1 cellular context compared by ENCODE assay signal in genomic region chr3:13623101-13623654, GRCh38.
TF ChIP-seq lines count a peak whose summit lies in the region.

No MANE protein-coding gene starts in this region.

TF ChIP-seq in GM23338, 12 proteins besides CTCF, POLR2A, EP300 and RAD21 (continued from another document):
- TF ChIP-seq, protein P1, sequence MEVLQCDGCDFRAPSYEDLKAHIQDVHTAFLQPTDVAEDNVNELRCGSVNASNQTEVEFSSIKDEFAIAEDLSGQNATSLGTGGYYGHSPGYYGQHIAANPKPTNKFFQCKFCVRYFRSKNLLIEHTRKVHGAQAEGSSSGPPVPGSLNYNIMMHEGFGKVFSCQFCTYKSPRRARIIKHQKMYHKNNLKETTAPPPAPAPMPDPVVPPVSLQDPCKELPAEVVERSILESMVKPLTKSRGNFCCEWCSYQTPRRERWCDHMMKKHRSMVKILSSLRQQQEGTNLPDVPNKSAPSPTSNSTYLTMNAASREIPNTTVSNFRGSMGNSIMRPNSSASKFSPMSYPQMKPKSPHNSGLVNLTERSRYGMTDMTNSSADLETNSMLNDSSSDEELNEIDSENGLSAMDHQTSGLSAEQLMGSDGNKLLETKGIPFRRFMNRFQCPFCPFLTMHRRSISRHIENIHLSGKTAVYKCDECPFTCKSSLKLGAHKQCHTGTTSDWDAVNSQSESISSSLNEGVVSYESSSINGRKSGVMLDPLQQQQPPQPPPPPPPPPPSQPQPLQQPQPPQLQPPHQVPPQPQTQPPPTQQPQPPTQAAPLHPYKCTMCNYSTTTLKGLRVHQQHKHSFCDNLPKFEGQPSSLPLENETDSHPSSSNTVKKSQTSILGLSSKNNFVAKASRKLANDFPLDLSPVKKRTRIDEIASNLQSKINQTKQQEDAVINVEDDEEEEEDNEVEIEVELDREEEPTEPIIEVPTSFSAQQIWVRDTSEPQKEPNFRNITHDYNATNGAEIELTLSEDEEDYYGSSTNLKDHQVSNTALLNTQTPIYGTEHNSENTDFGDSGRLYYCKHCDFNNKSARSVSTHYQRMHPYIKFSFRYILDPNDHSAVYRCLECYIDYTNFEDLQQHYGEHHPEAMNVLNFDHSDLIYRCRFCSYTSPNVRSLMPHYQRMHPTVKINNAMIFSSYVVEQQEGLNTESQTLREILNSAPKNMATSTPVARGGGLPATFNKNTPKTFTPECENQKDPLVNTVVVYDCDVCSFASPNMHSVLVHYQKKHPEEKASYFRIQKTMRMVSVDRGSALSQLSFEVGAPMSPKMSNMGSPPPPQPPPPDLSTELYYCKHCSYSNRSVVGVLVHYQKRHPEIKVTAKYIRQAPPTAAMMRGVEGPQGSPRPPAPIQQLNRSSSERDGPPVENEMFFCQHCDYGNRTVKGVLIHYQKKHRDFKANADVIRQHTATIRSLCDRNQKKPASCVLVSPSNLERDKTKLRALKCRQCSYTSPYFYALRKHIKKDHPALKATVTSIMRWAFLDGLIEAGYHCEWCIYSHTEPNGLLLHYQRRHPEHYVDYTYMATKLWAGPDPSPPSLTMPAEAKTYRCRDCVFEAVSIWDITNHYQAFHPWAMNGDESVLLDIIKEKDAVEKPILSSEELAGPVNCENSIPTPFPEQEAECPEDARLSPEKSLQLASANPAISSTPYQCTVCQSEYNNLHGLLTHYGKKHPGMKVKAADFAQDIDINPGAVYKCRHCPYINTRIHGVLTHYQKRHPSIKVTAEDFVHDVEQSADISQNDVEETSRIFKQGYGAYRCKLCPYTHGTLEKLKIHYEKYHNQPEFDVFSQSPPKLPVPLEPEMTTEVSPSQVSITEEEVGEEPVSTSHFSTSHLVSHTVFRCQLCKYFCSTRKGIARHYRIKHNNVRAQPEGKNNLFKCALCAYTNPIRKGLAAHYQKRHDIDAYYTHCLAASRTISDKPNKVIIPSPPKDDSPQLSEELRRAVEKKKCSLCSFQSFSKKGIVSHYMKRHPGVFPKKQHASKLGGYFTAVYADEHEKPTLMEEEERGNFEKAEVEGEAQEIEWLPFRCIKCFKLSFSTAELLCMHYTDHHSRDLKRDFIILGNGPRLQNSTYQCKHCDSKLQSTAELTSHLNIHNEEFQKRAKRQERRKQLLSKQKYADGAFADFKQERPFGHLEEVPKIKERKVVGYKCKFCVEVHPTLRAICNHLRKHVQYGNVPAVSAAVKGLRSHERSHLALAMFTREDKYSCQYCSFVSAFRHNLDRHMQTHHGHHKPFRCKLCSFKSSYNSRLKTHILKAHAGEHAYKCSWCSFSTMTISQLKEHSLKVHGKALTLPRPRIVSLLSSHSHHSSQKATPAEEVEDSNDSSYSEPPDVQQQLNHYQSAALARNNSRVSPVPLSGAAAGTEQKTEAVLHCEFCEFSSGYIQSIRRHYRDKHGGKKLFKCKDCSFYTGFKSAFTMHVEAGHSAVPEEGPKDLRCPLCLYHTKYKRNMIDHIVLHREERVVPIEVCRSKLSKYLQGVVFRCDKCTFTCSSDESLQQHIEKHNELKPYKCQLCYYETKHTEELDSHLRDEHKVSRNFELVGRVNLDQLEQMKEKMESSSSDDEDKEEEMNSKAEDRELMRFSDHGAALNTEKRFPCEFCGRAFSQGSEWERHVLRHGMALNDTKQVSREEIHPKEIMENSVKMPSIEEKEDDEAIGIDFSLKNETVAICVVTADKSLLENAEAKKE (CRISPR knock-in tag; IDR thresholded peaks at IDR 0.05): no peak
- TF ChIP-seq POLR2AphosphoS5 (IDR thresholded peaks at IDR 0.05; ENCODE audit: low read depth) (no peak), CREB1 (CRISPR knock-in tag; IDR thresholded peaks at IDR 0.05; ENCODE audit: low read depth) (no peak), REST (IDR thresholded peaks at IDR 0.05; ENCODE audit: unreplicated experiment) (no peak), STAT1 (IDR thresholded peaks at IDR 0.05; ENCODE audit: unreplicated experiment) (no peak), ZNF331 (CRISPR knock-in tag; IDR thresholded peaks at IDR 0.05; ENCODE audit: low read depth) (no peak), JUNB (IDR thresholded peaks at IDR 0.05; ENCODE audit: unreplicated experiment) (no peak), NANOG (IDR thresholded peaks at IDR 0.05; ENCODE audit: borderline replicate concordance) (no peak), EZH2 (IDR thresholded peaks at IDR 0.05; ENCODE audit: low read depth, unreplicated experiment) (no peak)
- TF ChIP-seq, protein P2, sequence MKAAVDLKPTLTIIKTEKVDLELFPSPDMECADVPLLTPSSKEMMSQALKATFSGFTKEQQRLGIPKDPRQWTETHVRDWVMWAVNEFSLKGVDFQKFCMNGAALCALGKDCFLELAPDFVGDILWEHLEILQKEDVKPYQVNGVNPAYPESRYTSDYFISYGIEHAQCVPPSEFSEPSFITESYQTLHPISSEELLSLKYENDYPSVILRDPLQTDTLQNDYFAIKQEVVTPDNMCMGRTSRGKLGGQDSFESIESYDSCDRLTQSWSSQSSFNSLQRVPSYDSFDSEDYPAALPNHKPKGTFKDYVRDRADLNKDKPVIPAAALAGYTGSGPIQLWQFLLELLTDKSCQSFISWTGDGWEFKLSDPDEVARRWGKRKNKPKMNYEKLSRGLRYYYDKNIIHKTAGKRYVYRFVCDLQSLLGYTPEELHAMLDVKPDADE (IDR thresholded peaks at IDR 0.05): no peak
